9 cellular contexts compared by ENCODE assay signal in genomic region chr22:30245181-30245984, GRCh38. TPM values are rescaled to one million over a fixed set of nuclear protein-coding genes. Genes with fewer than 3 reads are reported as not detected.
DNase-seq lines count a peak whose midpoint lies in the region; ATAC-seq and TF ChIP-seq lines count a peak whose summit lies in the region.
"Had no signal": no experiment of that assay in that cellular context is flagged by ENCODE, and none has a peak within 500 bp of the region (broad histone marks: within the 10 kb centered on the region; RNA-seq: fewer than 3 reads in every experiment).

No MANE protein-coding gene starts in this region.

- peaks cover 2 to 38% (median 5%) of the 10 kb centered on the region in 4 donors for H3K4me1 ChIP-seq in Peyer's patch

- peaks cover 42% of the 10 kb centered on the region for H3K4me1 Mint-ChIP-seq in CD4-positive, alpha-beta T cell (ENCODE audit: low read depth)
- H3K4me1 Mint-ChIP-seq in osteocyte (ENCODE audit: unreplicated experiment) = peaks cover 77% of the 10 kb centered on the region

- no peaks in the 10 kb centered on the region for H3K36me3 Mint-ChIP-seq in CD4-positive, alpha-beta T cell (ENCODE audit: low read depth)
- peaks cover 5% of the 10 kb centered on the region for H3K36me3 Mint-ChIP-seq in osteocyte (ENCODE audit: unreplicated experiment)

- POLR2A ChIA-PET in CD4-positive, alpha-beta T cell (lab: Charles Lee) = no interaction called here

- no peaks in the 10 kb centered on the region for H3K9me3 Mint-ChIP-seq in CD4-positive, alpha-beta T cell
- H3K9me3 Mint-ChIP-seq in osteocyte (ENCODE audit: unreplicated experiment) = no peaks in the 10 kb centered on the region

- no peak for DNase-seq in CD4-positive, alpha-beta T cell
- DNase-seq in Peyer's patch (no peak), epithelial cell of proximal tubule (ENCODE audit: low read depth) (no peak), osteocyte (ENCODE audit: extremely low spot score, unreplicated experiment) (no peak), sciatic nerve (ENCODE audit: low spot score) (no peak), cerebellar cortex (ENCODE audit: low spot score) (no peak)

- TF ChIP-seq POLR2A in Peyer's patch (IDR thresholded peaks at IDR 0.05) = no peak

- TF ChIP-seq CTCF in CD4-positive, alpha-beta T cell (IDR thresholded peaks at IDR 0.05) = no peak
- TF ChIP-seq CTCF in Peyer's patch (IDR thresholded peaks at IDR 0.05) (no peak), epithelial cell of proximal tubule (conservative IDR thresholded peaks at IDR 0.05; ENCODE audit: low read depth, low read length) (no peak), osteocyte (IDR thresholded peaks at IDR 0.05) (no peak)

- ATAC-seq in CD4-positive, alpha-beta T cell (ENCODE audit: poor library complexity) = no peak
- ATAC-seq in GM18498 (IDR thresholded peaks at IDR 0.05; ENCODE audit: unreplicated experiment) = no peak
- no peak for ATAC-seq in HG02571 (IDR thresholded peaks at IDR 0.05; ENCODE audit: unreplicated experiment)
- no peak for ATAC-seq in sciatic nerve

- H3K27ac ChIP-seq in CD4-positive, alpha-beta T cell (ENCODE audit: low read depth, low read length) = no peak overlapping the region
- peak overlapping the region; percentile 27 to 72 (median 56) for H3K27ac ChIP-seq in Peyer's patch

- H3K4me3 Mint-ChIP-seq in CD4-positive, alpha-beta T cell = peak overlapping the region; percentile 90
- H3K4me3 Mint-ChIP-seq in osteocyte (ENCODE audit: unreplicated experiment) = peak overlapping the region; percentile 88

- H3K36me3 ChIP-seq in Peyer's patch = peaks cover 0 to 7% (median 0%) of the 10 kb centered on the region in 3 donors

- H3K27ac Mint-ChIP-seq in CD4-positive, alpha-beta T cell = no peak overlapping the region
- H3K27ac Mint-ChIP-seq in osteocyte (ENCODE audit: unreplicated experiment) = peak overlapping the region; percentile 91

- H3K27me3 Mint-ChIP-seq in CD4-positive, alpha-beta T cell = peaks cover 22% of the 10 kb centered on the region
- H3K27me3 Mint-ChIP-seq in osteocyte (ENCODE audit: unreplicated experiment) = no peaks in the 10 kb centered on the region

- CTCF ChIA-PET in CD4-positive, alpha-beta T cell (lab: Charles Lee) = interaction anchor here (0.6 kb wide), 2 partner anchors 76 to 826 kb away, joined by 4 read pairs; no protein-coding TSS in a partner anchor

- H3K4me3 ChIP-seq in Peyer's patch (peak overlapping the region; percentile 38 to 62 (median 50)), epithelial cell of proximal tubule (ENCODE audit: low read depth, low read length) (peak overlapping the region; percentile 67)

- no peaks in the 10 kb centered on the region for H3K27me3 ChIP-seq in CD4-positive, alpha-beta T cell (ENCODE audit: control insufficient read depth, insufficient read depth, low read length)
- H3K27me3 ChIP-seq in Peyer's patch = no peaks in the 10 kb centered on the region

- intact Hi-C loops in CD4-positive, alpha-beta T cell (cut with DNase I, micrococcal nuclease) = no loop called here
- intact Hi-C loops in sciatic nerve (cut with DNase I) = no loop called here

- H3K9me3 ChIP-seq in CD4-positive, alpha-beta T cell (ENCODE audit: control insufficient read depth, low read length) = no peaks in the 10 kb centered on the region
- no peaks in the 10 kb centered on the region for H3K9me3 ChIP-seq in Peyer's patch

RNA-seq across cellular contexts. Expression of gene LIF, which starts 1.2 kb away (rescaled TPM):
- under 1 TPM; 0.17 to 0.30 TPM for total RNA-seq in CD4-positive, alpha-beta T cell
- total RNA-seq in Peyer's patch (10 to 100 TPM in 2 of 4 donors, 1 to 10 TPM in 2; 7.4 to 19.3 (median 10.6) TPM), epithelial cell of proximal tubule (48.7 and 49.8 TPM in 2 replicates), osteocyte (13.7 and 15.5 TPM in 2 replicates), sciatic nerve (3.2 TPM)

RNA-seq across cellular contexts. Expression of gene OSM, which starts 21.3 kb away (rescaled TPM):
- total RNA-seq in CD4-positive, alpha-beta T cell = 10 to 100 TPM; 13.9 to 16.7 TPM
- total RNA-seq in Peyer's patch (not detected), epithelial cell of proximal tubule (not detected in 2 replicates), osteocyte (not detected in 2 replicates), sciatic nerve (6.4 TPM)
- total RNA-seq: renal cortical epithelial cell had no signal

RNA-seq across cellular contexts. Expression of gene CASTOR1, which starts 43.9 kb away (rescaled TPM):
- total RNA-seq in CD4-positive, alpha-beta T cell = 1 to 10 TPM; 7.9 to 8.8 TPM
- 10 to 100 TPM in 1 of 4 donors, 1 to 10 TPM in 3; 1.8 to 11.6 (median 6.0) TPM for total RNA-seq in Peyer's patch
- 6.4 and 14.3 TPM in 2 replicates for total RNA-seq in epithelial cell of proximal tubule
- 11.8 and 12.2 TPM in 2 replicates for total RNA-seq in osteocyte
- 15.9 TPM for total RNA-seq in sciatic nerve
